17 cellular contexts compared by ENCODE assay signal in genomic region chr4:8867624-8868320, GRCh38. TPM values are rescaled to one million over a fixed set of nuclear protein-coding genes. Genes with fewer than 3 reads are reported as not detected.
DNase-seq lines count a peak whose midpoint lies in the region; ATAC-seq and TF ChIP-seq lines count a peak whose summit lies in the region.
"Had no signal": no experiment of that assay in that cellular context is flagged by ENCODE, and none has a peak within 500 bp of the region (broad histone marks: within the 10 kb centered on the region; RNA-seq: fewer than 3 reads in every experiment).

No MANE protein-coding gene starts in this region.

- intact Hi-C loops in left ventricle myocardium inferior (cut with micrococcal nuclease) (no loop called here), left ventricle myocardium superior (cut with micrococcal nuclease) (no loop called here)

- no peak overlapping the region for H2BK5ac ChIP-seq in neuronal stem cell (ENCODE audit: low read length)

- H2AFZ ChIP-seq in hepatocyte: no peak overlapping the region
- H2AFZ ChIP-seq in neuronal stem cell (ENCODE audit: low read length): no peak overlapping the region

- no peaks in the 10 kb centered on the region for H3K79me2 ChIP-seq in hepatocyte

- H3K4me1 ChIP-seq in left ventricle myocardium inferior (peaks cover 20% of the 10 kb centered on the region), hepatocyte (ENCODE audit: insufficient read depth) (no peaks in the 10 kb centered on the region), neuronal stem cell (ENCODE audit: control insufficient read depth in 2 of 2, insufficient read depth in 1 of 2, low read depth in 1 of 2, low read length in 2 of 2) (no peaks in the 10 kb centered on the region)

- no peaks in the 10 kb centered on the region for H4K20me1 ChIP-seq in hepatocyte (ENCODE audit: insufficient read depth, poor library complexity, severe bottlenecking)

- H3K36me3 ChIP-seq in left ventricle myocardium inferior: no peaks in the 10 kb centered on the region
- H3K36me3 ChIP-seq in hepatocyte (replicated peaks; ENCODE audit: insufficient read depth, low read depth): no peaks in the 10 kb centered on the region
- no peaks in the 10 kb centered on the region for H3K36me3 ChIP-seq in neuronal stem cell (replicated peaks in 1 of 2; ENCODE audit: control insufficient read depth in 2 of 2, insufficient read depth in 2 of 2, low read length in 2 of 2)

- H4K8ac ChIP-seq in neuronal stem cell (ENCODE audit: low read depth, low read length): no peak overlapping the region

- H3K23ac ChIP-seq in neuronal stem cell (ENCODE audit: low read depth, low read length, poor library complexity): peak overlapping the region; percentile 91

- H2BK120ac ChIP-seq in neuronal stem cell (ENCODE audit: low read depth, low read length): no peak overlapping the region

- peaks cover 1% of the 10 kb centered on the region for H3K79me1 ChIP-seq in neuronal stem cell (ENCODE audit: low read depth, low read length)

- ATAC-seq in left ventricle myocardium superior: no peak
- ATAC-seq: CD8-positive, alpha-beta T cell; HCT116 had no signal

- H2BK12ac ChIP-seq in neuronal stem cell (ENCODE audit: low read length): peak overlapping the region; percentile 22

- no peak overlapping the region for H4K91ac ChIP-seq in neuronal stem cell (ENCODE audit: low read depth, low read length, poor library complexity)

- peak overlapping the region; percentile 70 for H2AK5ac ChIP-seq in neuronal stem cell (ENCODE audit: low read depth, low read length)

- TF ChIP-seq CTCF in left ventricle myocardium inferior (IDR thresholded peaks at IDR 0.05; ENCODE audit: borderline replicate concordance) (no peak), hepatocyte (IDR thresholded peaks at IDR 0.05; ENCODE audit: poor library complexity) (no peak)

- H3K4me3 ChIP-seq in left ventricle myocardium inferior (peak overlapping the region; percentile 17), hepatocyte (no peak overlapping the region), neuronal stem cell (ENCODE audit: low read length in 2 of 2) (no peak overlapping the region)

- H3K27ac ChIP-seq in left ventricle myocardium inferior (replicated peaks) (no peak overlapping the region), hepatocyte (no peak overlapping the region), neuronal stem cell (replicated peaks; ENCODE audit: low read length) (no peak overlapping the region)
- H3K27ac ChIP-seq: 22Rv1 had no signal

- peak overlapping the region; percentile 49 for H2BK15ac ChIP-seq in neuronal stem cell (ENCODE audit: low read length)

- no peak overlapping the region for H3K9ac ChIP-seq in neuronal stem cell (ENCODE audit: low read depth, low read length, poor library complexity)

- 9% methylated on average over 58 of the region's 90 CpGs for WGBS in hepatocyte (ENCODE audit: low lambda C conversion rate, missing lambda C conversion rate)
- WGBS in neuronal stem cell (ENCODE audit: extremely low coverage in 2 of 2, insufficient read length in 2 of 2, insufficient replicate concordance in 1 of 2), 2 donors: no CpG with 5 or more reads among the region's 90 CpGs

- H3K27me3 ChIP-seq in left ventricle myocardium inferior (ENCODE audit: low read depth) (peaks cover 100% of the 10 kb centered on the region), hepatocyte (peaks cover 90% of the 10 kb centered on the region), neuronal stem cell (ENCODE audit: control insufficient read depth in 3 of 3, insufficient read depth in 3 of 3, low read depth in 1 of 3, low read length in 3 of 3) (peaks cover 91 to 99% (median 97%) of the 10 kb centered on the region in 3 experiments)

- peak overlapping the region; percentile 64 for H3K18ac ChIP-seq in neuronal stem cell (ENCODE audit: low read length)

- no peak for DNase-seq in left ventricle myocardium inferior
- no peak for DNase-seq in left ventricle myocardium superior
- DNase-seq in hepatocyte (ENCODE audit: low spot score): no peak
- no peak for DNase-seq in neuronal stem cell (ENCODE audit: low spot score)
- no peak for DNase-seq in activated CD8-positive, alpha-beta memory T cell treated with anti-CD3 and anti-CD28 coated beads, Interleukin-2, amount 50 U/mL, for 4 hours
- no peak for DNase-seq in nucleus accumbens (lab: John Stamatoyannopoulos, UW)
- DNase-seq in UCSD-AML1 (lab: John Stamatoyannopoulos, UW; ENCODE audit: unreplicated experiment): no peak
- no peak for DNase-seq in activated CD4-positive, alpha-beta T cell treated with anti-CD3 and anti-CD28 coated beads for 1 hour
- DNase-seq: CD8-positive, alpha-beta T cell; COR-L47; DMS153; DMS79 treated with DMSO at 0.1 percent for 48 hours; EL had no signal

- H3K14ac ChIP-seq in neuronal stem cell (ENCODE audit: low read length): no peak overlapping the region

- H3K9me2 ChIP-seq in hepatocyte (replicated peaks; ENCODE audit: insufficient read depth): no peaks in the 10 kb centered on the region

- H3K4me2 ChIP-seq in hepatocyte (peak overlapping the region; percentile 29), neuronal stem cell (ENCODE audit: insufficient read depth, low read length, poor library complexity, severe bottlenecking) (peak overlapping the region; percentile 2)

- H3K9me3 ChIP-seq in left ventricle myocardium inferior (replicated peaks) (no peaks in the 10 kb centered on the region), hepatocyte (ENCODE audit: low read depth) (no peaks in the 10 kb centered on the region), neuronal stem cell (replicated peaks in 1 of 2; ENCODE audit: control insufficient read depth in 2 of 2, insufficient read depth in 1 of 2, low read depth in 1 of 2, low read length in 2 of 2) (peaks cover 0 to 5% of the 10 kb centered on the region in 2 donors)

- H3K4ac ChIP-seq in neuronal stem cell (ENCODE audit: low read length): no peak overlapping the region

RNA-seq across cellular contexts. Expression of gene HMX1, which starts 3.9 kb away (rescaled TPM):
- total RNA-seq in left ventricle myocardium inferior (not detected), left ventricle myocardium superior (not detected), hepatocyte (not detected in 2 replicates)
- polyA plus RNA-seq in hepatocyte: not detected in 2 replicates
- 0.04 TPM for polyA plus RNA-seq in neuronal stem cell (2013, experiment 1 of 2)
- polyA plus RNA-seq in neuronal stem cell (2013, experiment 2 of 2): 0.07 TPM
- total RNA-seq: CD8-positive, alpha-beta T cell had no signal
- polyA plus RNA-seq: BJ, CD14-positive monocyte had no signal
